ENCODE assay signal across 29 cellular contexts in genomic region chr9:20237686-20238085, GRCh38.
"Had no signal": no experiment of that assay in that cellular context is flagged by ENCODE, and none has a peak within 500 bp of the region (broad histone marks: within the 10 kb centered on the region; RNA-seq: fewer than 3 reads in every experiment).

No MANE protein-coding gene starts in this region.

- H3K27ac ChIP-seq: ascending aorta, esophagus muscularis mucosa, WERI-Rb-1 had no signal

- H3K36me3 ChIP-seq: ascending aorta, esophagus muscularis mucosa, WERI-Rb-1 had no signal

- H3K27me3 ChIP-seq: ascending aorta, esophagus muscularis mucosa had no signal

- H3K9me3 ChIP-seq: ascending aorta had no signal

- H3K4me1 ChIP-seq: ascending aorta, esophagus muscularis mucosa had no signal

- H3K4me3 ChIP-seq: ascending aorta, esophagus muscularis mucosa had no signal

- ATAC-seq: activated CD4-positive, CD25-positive, alpha-beta regulatory T cell treated with anti-CD3 and anti-CD28 coated beads, Interleukin-2, amount 50 U/mL, for 24 hours; activated naive CD4-positive, alpha-beta T cell treated with anti-CD3 and anti-CD28 coated beads, Interleukin-2, amount 50 U/mL, for 72 hours; activated T-cell treated with anti-CD3 and anti-CD28 coated beads, Interleukin-2, amount 50 U/mL, for 72 hours; effector memory CD8-positive, alpha-beta T cell; T-helper 17 cell had no signal

- FAIRE-seq: colon had no signal

- DNase-seq: activated B cell treated with CpG ODN at 0.5 μM for 24 hours; activated CD4-positive, alpha-beta memory T cell treated with anti-CD3 and anti-CD28 coated beads, Interleukin-2, amount 10 ng/mL, durations not matched to agents 7 days and 5 days; activated CD4-positive, alpha-beta T cell treated with anti-CD3 and anti-CD28 coated beads, Interleukin-2, amount 10 ng/mL, durations not matched to agents 24 days and 14 days; activated CD4-positive, alpha-beta T cell treated with anti-CD3 and anti-CD28 coated beads, Interleukin-2, amount 50 U/mL, for 4 hours; activated CD8-positive, alpha-beta memory T cell treated with anti-CD3 and anti-CD28 coated beads, Interleukin-2, amount 50 U/mL, for 48 hours; activated gamma-delta T cell; activated naive CD4-positive, alpha-beta T cell; activated naive CD4-positive, alpha-beta T cell treated with anti-CD3 and anti-CD28 coated beads, Interleukin-2, amount 10 ng/mL, durations not matched to agents 7 days and 5 days; activated naive CD8-positive, alpha-beta T cell treated with anti-CD3 and anti-CD28 coated beads, Interleukin-2, amount 10 ng/mL, durations not matched to agents 7 days and 5 days; activated T-cell treated with anti-CD3 and anti-CD28 coated beads for 4 hours; activated T-cell treated with anti-CD3 and anti-CD28 coated beads, Interleukin-2, amount 50 U/mL, for 24 hours; activated T-cell treated with anti-CD3 and anti-CD28 coated beads, Interleukin-2, amount 50 U/mL, for 72 hours; caudate nucleus; cortex of kidney; dermis blood vessel endothelial cell; effector CD4-positive, alpha-beta T cell; effector memory CD8-positive, alpha-beta T cell; foreskin melanocyte; head of caudate nucleus; hippocampal formation; T-helper 1 cell; T-helper 17 cell; T1000; WERI-Rb-1 had no signal
